Comparison of ENCODE assay signal across 1 cellular context in genomic region chr7:148940702-148941597, GRCh38.
TF ChIP-seq lines count a peak whose summit lies in the region.

No MANE protein-coding gene starts in this region.

TF ChIP-seq in HepG2, 621 proteins besides CTCF, POLR2A, EP300 and RAD21 (continued from another document and continues in another):
- TF ChIP-seq PBX3 (CRISPR knock-in tag; IDR thresholded peaks at IDR 0.05; ENCODE audit: borderline replicate concordance), result no peak
- 0 out of 2 replicates have a peak, but pooled peaks have one; percentile 7 for TF ChIP-seq HOMEZ (CRISPR knock-in tag; IDR thresholded peaks at IDR 0.05; ENCODE audit: low read depth)
- peak; percentile 71 for TF ChIP-seq RXRA (CRISPR knock-in tag; IDR thresholded peaks at IDR 0.05)
- TF ChIP-seq ZNF264 (CRISPR knock-in tag; IDR thresholded peaks at IDR 0.05), result no peak
- TF ChIP-seq SRSF4 (IDR thresholded peaks at IDR 0.05; ENCODE audit: low read depth, low read length, poor library complexity, severe bottlenecking), result no peak
- TF ChIP-seq MED13 (CRISPR knock-in tag; IDR thresholded peaks at IDR 0.05), result 0 out of 2 replicates have a peak, but pooled peaks have one; percentile 43
- no peak for TF ChIP-seq SSRP1 (CRISPR knock-in tag; IDR thresholded peaks at IDR 0.05)
- no peak for TF ChIP-seq TSC22D2 (CRISPR knock-in tag; IDR thresholded peaks at IDR 0.05; ENCODE audit: borderline replicate concordance)
- no peak; the same call in none of the 2 replicates for TF ChIP-seq ZMYM2 (CRISPR knock-in tag; IDR thresholded peaks at IDR 0.05)
- TF ChIP-seq ZNF775 (CRISPR knock-in tag; IDR thresholded peaks at IDR 0.05; ENCODE audit: borderline replicate concordance), result no peak
- TF ChIP-seq, protein P1, sequence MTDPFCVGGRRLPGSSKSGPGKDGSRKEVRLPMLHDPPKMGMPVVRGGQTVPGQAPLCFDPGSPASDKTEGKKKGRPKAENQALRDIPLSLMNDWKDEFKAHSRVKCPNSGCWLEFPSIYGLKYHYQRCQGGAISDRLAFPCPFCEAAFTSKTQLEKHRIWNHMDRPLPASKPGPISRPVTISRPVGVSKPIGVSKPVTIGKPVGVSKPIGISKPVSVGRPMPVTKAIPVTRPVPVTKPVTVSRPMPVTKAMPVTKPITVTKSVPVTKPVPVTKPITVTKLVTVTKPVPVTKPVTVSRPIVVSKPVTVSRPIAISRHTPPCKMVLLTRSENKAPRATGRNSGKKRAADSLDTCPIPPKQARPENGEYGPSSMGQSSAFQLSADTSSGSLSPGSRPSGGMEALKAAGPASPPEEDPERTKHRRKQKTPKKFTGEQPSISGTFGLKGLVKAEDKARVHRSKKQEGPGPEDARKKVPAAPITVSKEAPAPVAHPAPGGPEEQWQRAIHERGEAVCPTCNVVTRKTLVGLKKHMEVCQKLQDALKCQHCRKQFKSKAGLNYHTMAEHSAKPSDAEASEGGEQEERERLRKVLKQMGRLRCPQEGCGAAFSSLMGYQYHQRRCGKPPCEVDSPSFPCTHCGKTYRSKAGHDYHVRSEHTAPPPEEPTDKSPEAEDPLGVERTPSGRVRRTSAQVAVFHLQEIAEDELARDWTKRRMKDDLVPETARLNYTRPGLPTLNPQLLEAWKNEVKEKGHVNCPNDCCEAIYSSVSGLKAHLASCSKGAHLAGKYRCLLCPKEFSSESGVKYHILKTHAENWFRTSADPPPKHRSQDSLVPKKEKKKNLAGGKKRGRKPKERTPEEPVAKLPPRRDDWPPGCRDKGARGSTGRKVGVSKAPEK (CRISPR knock-in tag; IDR thresholded peaks at IDR 0.05; ENCODE audit: borderline replicate concordance), result no peak
- 0 out of 2 replicates have a peak, but pooled peaks have one; percentile 48 for TF ChIP-seq BRD4 (CRISPR knock-in tag; IDR thresholded peaks at IDR 0.05)
- TF ChIP-seq ZFY (CRISPR knock-in tag; IDR thresholded peaks at IDR 0.05), result peak; percentile 90
- TF ChIP-seq, protein P2, sequence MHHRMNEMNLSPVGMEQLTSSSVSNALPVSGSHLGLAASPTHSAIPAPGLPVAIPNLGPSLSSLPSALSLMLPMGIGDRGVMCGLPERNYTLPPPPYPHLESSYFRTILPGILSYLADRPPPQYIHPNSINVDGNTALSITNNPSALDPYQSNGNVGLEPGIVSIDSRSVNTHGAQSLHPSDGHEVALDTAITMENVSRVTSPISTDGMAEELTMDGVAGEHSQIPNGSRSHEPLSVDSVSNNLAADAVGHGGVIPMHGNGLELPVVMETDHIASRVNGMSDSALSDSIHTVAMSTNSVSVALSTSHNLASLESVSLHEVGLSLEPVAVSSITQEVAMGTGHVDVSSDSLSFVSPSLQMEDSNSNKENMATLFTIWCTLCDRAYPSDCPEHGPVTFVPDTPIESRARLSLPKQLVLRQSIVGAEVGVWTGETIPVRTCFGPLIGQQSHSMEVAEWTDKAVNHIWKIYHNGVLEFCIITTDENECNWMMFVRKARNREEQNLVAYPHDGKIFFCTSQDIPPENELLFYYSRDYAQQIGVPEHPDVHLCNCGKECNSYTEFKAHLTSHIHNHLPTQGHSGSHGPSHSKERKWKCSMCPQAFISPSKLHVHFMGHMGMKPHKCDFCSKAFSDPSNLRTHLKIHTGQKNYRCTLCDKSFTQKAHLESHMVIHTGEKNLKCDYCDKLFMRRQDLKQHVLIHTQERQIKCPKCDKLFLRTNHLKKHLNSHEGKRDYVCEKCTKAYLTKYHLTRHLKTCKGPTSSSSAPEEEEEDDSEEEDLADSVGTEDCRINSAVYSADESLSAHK (CRISPR knock-in tag; IDR thresholded peaks at IDR 0.05; ENCODE audit: borderline replicate concordance), result no peak
- no peak for TF ChIP-seq ZNF510 (CRISPR knock-in tag; IDR thresholded peaks at IDR 0.05; ENCODE audit: low read depth)
- no peak; the same call in 1 of the 2 replicates for TF ChIP-seq NR0B2 (CRISPR knock-in tag; IDR thresholded peaks at IDR 0.05)
- no peak for TF ChIP-seq CSRNP2 (CRISPR knock-in tag; conservative IDR thresholded peaks at IDR 0.05; ENCODE audit: low read depth)
- TF ChIP-seq SP1 (IDR thresholded peaks at IDR 0.05), result no peak
- TF ChIP-seq SP1 (CRISPR knock-in tag; IDR thresholded peaks at IDR 0.05), result no peak
- peak; percentile 84; the same call in 1 of the 2 replicates for TF ChIP-seq ZNF350 (CRISPR knock-in tag; IDR thresholded peaks at IDR 0.05; ENCODE audit: borderline replicate concordance, low read depth)
- TF ChIP-seq ATF4 (CRISPR knock-in tag; IDR thresholded peaks at IDR 0.05), result peak in 1 of 2 experiments; percentile 60; a peak in 1 of 4 replicates
- TF ChIP-seq PAWR (CRISPR knock-in tag; IDR thresholded peaks at IDR 0.05; ENCODE audit: borderline replicate concordance), result no peak
- no peak for TF ChIP-seq NR2C2 (CRISPR knock-in tag; IDR thresholded peaks at IDR 0.05; ENCODE audit: borderline replicate concordance)
- peak; percentile 31; the same call in 1 of the 2 replicates for TF ChIP-seq GATAD2A (CRISPR knock-in tag; IDR thresholded peaks at IDR 0.05)
- no peak; the same call in 1 of the 2 replicates for TF ChIP-seq NAIF1 (CRISPR knock-in tag; IDR thresholded peaks at IDR 0.05; ENCODE audit: borderline replicate concordance)
- TF ChIP-seq ZUFSP (CRISPR knock-in tag; IDR thresholded peaks at IDR 0.05; ENCODE audit: borderline replicate concordance), result no peak
- peak; percentile 92 for TF ChIP-seq PHF8 (CRISPR knock-in tag; IDR thresholded peaks at IDR 0.05)
- no peak for TF ChIP-seq ZNF251 (CRISPR knock-in tag; IDR thresholded peaks at IDR 0.05)
- TF ChIP-seq, protein P3, sequence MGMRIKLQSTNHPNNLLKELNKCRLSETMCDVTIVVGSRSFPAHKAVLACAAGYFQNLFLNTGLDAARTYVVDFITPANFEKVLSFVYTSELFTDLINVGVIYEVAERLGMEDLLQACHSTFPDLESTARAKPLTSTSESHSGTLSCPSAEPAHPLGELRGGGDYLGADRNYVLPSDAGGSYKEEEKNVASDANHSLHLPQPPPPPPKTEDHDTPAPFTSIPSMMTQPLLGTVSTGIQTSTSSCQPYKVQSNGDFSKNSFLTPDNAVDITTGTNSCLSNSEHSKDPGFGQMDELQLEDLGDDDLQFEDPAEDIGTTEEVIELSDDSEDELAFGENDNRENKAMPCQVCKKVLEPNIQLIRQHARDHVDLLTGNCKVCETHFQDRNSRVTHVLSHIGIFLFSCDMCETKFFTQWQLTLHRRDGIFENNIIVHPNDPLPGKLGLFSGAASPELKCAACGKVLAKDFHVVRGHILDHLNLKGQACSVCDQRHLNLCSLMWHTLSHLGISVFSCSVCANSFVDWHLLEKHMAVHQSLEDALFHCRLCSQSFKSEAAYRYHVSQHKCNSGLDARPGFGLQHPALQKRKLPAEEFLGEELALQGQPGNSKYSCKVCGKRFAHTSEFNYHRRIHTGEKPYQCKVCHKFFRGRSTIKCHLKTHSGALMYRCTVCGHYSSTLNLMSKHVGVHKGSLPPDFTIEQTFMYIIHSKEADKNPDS (CRISPR knock-in tag; IDR thresholded peaks at IDR 0.05), result no peak
- TF ChIP-seq NFE2L2 (IDR thresholded peaks at IDR 0.05; ENCODE audit: low read length), result no peak
- TF ChIP-seq SMAD3 (CRISPR knock-in tag; IDR thresholded peaks at IDR 0.05), result no peak
- peak; percentile 96 for TF ChIP-seq MYC (CRISPR knock-in tag; IDR thresholded peaks at IDR 0.05; ENCODE audit: borderline replicate concordance)
- no peak for TF ChIP-seq BATF2 (CRISPR knock-in tag; IDR thresholded peaks at IDR 0.05)
- TF ChIP-seq MBD4 (IDR thresholded peaks at IDR 0.05; ENCODE audit: borderline replicate concordance, low read length), result no peak; the same call in 1 of the 2 replicates
- TF ChIP-seq ZBTB46 (CRISPR knock-in tag; IDR thresholded peaks at IDR 0.05; ENCODE audit: borderline replicate concordance), result no peak
- TF ChIP-seq SNRNP70 (IDR thresholded peaks at IDR 0.05; ENCODE audit: low read depth, low read length), result no peak
- no peak for TF ChIP-seq CHCHD3 (CRISPR knock-in tag; IDR thresholded peaks at IDR 0.05)
- TF ChIP-seq FOSL2 (CRISPR knock-in tag; IDR thresholded peaks at IDR 0.05), result no peak
- TF ChIP-seq PITX1 (CRISPR knock-in tag; IDR thresholded peaks at IDR 0.05), result peak; percentile 54; the same call in 1 of the 2 replicates
- TF ChIP-seq, protein P4, sequence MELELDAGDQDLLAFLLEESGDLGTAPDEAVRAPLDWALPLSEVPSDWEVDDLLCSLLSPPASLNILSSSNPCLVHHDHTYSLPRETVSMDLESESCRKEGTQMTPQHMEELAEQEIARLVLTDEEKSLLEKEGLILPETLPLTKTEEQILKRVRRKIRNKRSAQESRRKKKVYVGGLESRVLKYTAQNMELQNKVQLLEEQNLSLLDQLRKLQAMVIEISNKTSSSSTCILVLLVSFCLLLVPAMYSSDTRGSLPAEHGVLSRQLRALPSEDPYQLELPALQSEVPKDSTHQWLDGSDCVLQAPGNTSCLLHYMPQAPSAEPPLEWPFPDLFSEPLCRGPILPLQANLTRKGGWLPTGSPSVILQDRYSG (CRISPR knock-in tag; IDR thresholded peaks at IDR 0.05), result no peak
- TF ChIP-seq KLF12 (CRISPR knock-in tag; IDR thresholded peaks at IDR 0.05; ENCODE audit: borderline replicate concordance), result no peak
- no peak for TF ChIP-seq ZNF256 (CRISPR knock-in tag; conservative IDR thresholded peaks at IDR 0.05)
- TF ChIP-seq, protein P5, sequence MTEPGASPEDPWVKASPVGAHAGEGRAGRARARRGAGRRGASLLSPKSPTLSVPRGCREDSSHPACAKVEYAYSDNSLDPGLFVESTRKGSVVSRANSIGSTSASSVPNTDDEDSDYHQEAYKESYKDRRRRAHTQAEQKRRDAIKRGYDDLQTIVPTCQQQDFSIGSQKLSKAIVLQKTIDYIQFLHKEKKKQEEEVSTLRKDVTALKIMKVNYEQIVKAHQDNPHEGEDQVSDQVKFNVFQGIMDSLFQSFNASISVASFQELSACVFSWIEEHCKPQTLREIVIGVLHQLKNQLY (CRISPR knock-in tag; IDR thresholded peaks at IDR 0.05), result no peak
